ENCODE assay signal across 14 cellular contexts in genomic region chr3:113234688-113235260, GRCh38. TPM values are rescaled to one million over a fixed set of nuclear protein-coding genes. Genes with fewer than 3 reads are reported as not detected.
A peak's percentile ranks its signal among the peaks of the same experiment; 100 is the strongest.
DNase-seq lines count a peak whose midpoint lies in the region; ATAC-seq, FAIRE-seq and TF ChIP-seq lines count a peak whose summit lies in the region.
"Had no signal": no experiment of that assay in that cellular context is flagged by ENCODE, and none has a peak within 500 bp of the region (broad histone marks: within the 10 kb centered on the region; RNA-seq: fewer than 3 reads in every experiment).

No MANE protein-coding gene starts in this region.

- no peak for ATAC-seq in GM18858 (IDR thresholded peaks at IDR 0.05; ENCODE audit: unreplicated experiment)
- ATAC-seq in stimulated activated naive CD8-positive, alpha-beta T cell treated with anti-CD3 and anti-CD28 coated beads, Interleukin-15, amount 100 ng/mL, for 72 hours: no peak
- ATAC-seq: activated CD8-positive, alpha-beta T cell treated with anti-CD3 and anti-CD28 coated beads for 36 hours; activated naive CD4-positive, alpha-beta T cell treated with anti-CD3 and anti-CD28 coated beads, Interleukin-2, amount 50 U/mL, for 72 hours had no signal

- peaks cover 60% of the 10 kb centered on the region for H3K36me3 Mint-ChIP-seq in neural progenitor cell
- H3K36me3 Mint-ChIP-seq: activated naive CD4-positive, alpha-beta T cell treated with anti-CD3 and anti-CD28 coated beads, Interleukin-2, amount 50 U/mL, for 72 hours had no signal

- H3K4me2 ChIP-seq in neural progenitor cell: peak overlapping the region; percentile 61

- peak overlapping the region; percentile 57 for H3K27ac ChIP-seq in neural progenitor cell

- peaks cover 45% of the 10 kb centered on the region for H3K4me1 ChIP-seq in neural progenitor cell

- H3K4me3 ChIP-seq in neural progenitor cell: no peak overlapping the region
- H3K4me3 ChIP-seq: coronary artery had no signal

- no peak for FAIRE-seq in GM12892 (lab: Jason Lieb, UNC)

- peaks cover 87% of the 10 kb centered on the region for H3K4me1 Mint-ChIP-seq in neural progenitor cell
- H3K4me1 Mint-ChIP-seq in stimulated activated naive CD8-positive, alpha-beta T cell treated with anti-CD3 and anti-CD28 coated beads, Interleukin-15, amount 100 ng/mL, for 72 hours: no peaks in the 10 kb centered on the region

- no peak for TF ChIP-seq CTCF in neural progenitor cell (IDR thresholded peaks at IDR 0.05)

- H3K4me3 Mint-ChIP-seq in neural progenitor cell: peak overlapping the region; percentile 17
- no peak overlapping the region for H3K4me3 Mint-ChIP-seq in stimulated activated naive CD8-positive, alpha-beta T cell treated with anti-CD3 and anti-CD28 coated beads, Interleukin-15, amount 100 ng/mL, for 72 hours
- H3K4me3 Mint-ChIP-seq: activated CD8-positive, alpha-beta T cell treated with anti-CD3 and anti-CD28 coated beads for 36 hours; T-helper 1 cell treated with Interleukin-12 subunit alpha and Interleukin-12 subunit beta and Interleukin-4 antibody, amounts not matched to agents 30 μg/mL and 1 μg/mL, for 36 hours had no signal

- no peak for TF ChIP-seq POLR2A in GM12892 (IDR thresholded peaks at IDR 0.05; ENCODE audit: low read depth, low read length)

- H3K9me3 ChIP-seq in neural progenitor cell (ENCODE audit: low read depth): no peaks in the 10 kb centered on the region

- H2AFZ ChIP-seq in neural progenitor cell (replicated peaks): no peak overlapping the region

- H4K20me1 ChIP-seq in neural progenitor cell (ENCODE audit: low read depth): peaks cover 69% of the 10 kb centered on the region

- DNase-seq in DMS79 treated with DMSO at 0.1 percent for 48 hours (lab: John Stamatoyannopoulos, UW) (peak; percentile 72), NCI-H1694 treated with DMSO at 0.1 percent for 48 hours (lab: John Stamatoyannopoulos, UW) (peak; percentile 63), fibroblast of peridontal ligament (ENCODE audit: extremely low read depth) (peak; percentile 22), neural progenitor cell (ENCODE audit: low spot score) (peak; percentile 67), UCSD-AML1 (lab: John Stamatoyannopoulos, UW; ENCODE audit: unreplicated experiment) (no peak), GM12892 (ENCODE audit: insufficient read length) (no peak)
- DNase-seq in stimulated activated naive CD8-positive, alpha-beta T cell treated with anti-CD3 and anti-CD28 coated beads, Interleukin-15, amount 100 ng/mL, for 72 hours: no peak
- DNase-seq: activated CD8-positive, alpha-beta T cell treated with anti-CD3 and anti-CD28 coated beads for 36 hours; C1 segment of cervical spinal cord; head of caudate nucleus had no signal

- no peak overlapping the region for H3K9ac ChIP-seq in neural progenitor cell

- H3K27me3 Mint-ChIP-seq in neural progenitor cell (ENCODE audit: insufficient read depth, low read depth): peaks cover 4% of the 10 kb centered on the region
- peaks cover 8% of the 10 kb centered on the region for H3K27me3 Mint-ChIP-seq in stimulated activated naive CD8-positive, alpha-beta T cell treated with anti-CD3 and anti-CD28 coated beads, Interleukin-15, amount 100 ng/mL, for 72 hours

- H3K27ac Mint-ChIP-seq in neural progenitor cell: peak overlapping the region; percentile 83
- H3K27ac Mint-ChIP-seq in stimulated activated naive CD8-positive, alpha-beta T cell treated with anti-CD3 and anti-CD28 coated beads, Interleukin-15, amount 100 ng/mL, for 72 hours: no peak overlapping the region
- H3K27ac Mint-ChIP-seq: activated CD8-positive, alpha-beta T cell treated with anti-CD3 and anti-CD28 coated beads for 36 hours; activated naive CD4-positive, alpha-beta T cell treated with anti-CD3 and anti-CD28 coated beads, Interleukin-2, amount 50 U/mL, for 72 hours; T-helper 1 cell treated with Interleukin-12 subunit alpha and Interleukin-12 subunit beta and Interleukin-4 antibody, amounts not matched to agents 30 μg/mL and 1 μg/mL, for 36 hours had no signal

- H3K27me3 ChIP-seq in neural progenitor cell: no peaks in the 10 kb centered on the region

- H3K36me3 ChIP-seq in neural progenitor cell: peaks cover 14% of the 10 kb centered on the region

- no peaks in the 10 kb centered on the region for H3K9me3 Mint-ChIP-seq in neural progenitor cell
- no peaks in the 10 kb centered on the region for H3K9me3 Mint-ChIP-seq in stimulated activated naive CD8-positive, alpha-beta T cell treated with anti-CD3 and anti-CD28 coated beads, Interleukin-15, amount 100 ng/mL, for 72 hours
- H3K9me3 Mint-ChIP-seq: activated CD8-positive, alpha-beta T cell treated with anti-CD3 and anti-CD28 coated beads for 36 hours; activated naive CD4-positive, alpha-beta T cell treated with anti-CD3 and anti-CD28 coated beads, Interleukin-2, amount 50 U/mL, for 72 hours; T-helper 1 cell treated with Interleukin-12 subunit alpha and Interleukin-12 subunit beta and Interleukin-4 antibody, amounts not matched to agents 30 μg/mL and 1 μg/mL, for 36 hours had no signal

- peaks cover 12% of the 10 kb centered on the region for H3F3A ChIP-seq in neural progenitor cell (ENCODE audit: low read depth)

- peaks cover 56% of the 10 kb centered on the region for H3K79me2 ChIP-seq in neural progenitor cell (ENCODE audit: low read depth)

RNA-seq across cellular contexts. Expression of gene BOC, which starts 23.4 kb away (rescaled TPM):
- 35.2 and 57.3 TPM in 2 replicates for total RNA-seq in neural progenitor cell (ENCODE audit: low replicate concordance)
- polyA plus RNA-seq in GM12892 (2012; ENCODE audit: missing spikeins): 0.19 TPM

Comparison
In these comparisons a context has a peak if more than half of its experiments do, and no peak if none do; other contexts are left out.
1. DNase-seq: peak in DMS79 treated with DMSO at 0.1 percent for 48 hours (single experiment), NCI-H1694 treated with DMSO at 0.1 percent for 48 hours (single experiment), fibroblast of peridontal ligament (single experiment) and neural progenitor cell (single experiment); none in UCSD-AML1 (single experiment), stimulated activated naive CD8-positive, alpha-beta T cell treated with anti-CD3 and anti-CD28 coated beads, Interleukin-15, amount 100 ng/mL, for 72 hours (0 of 2) and GM12892 (single experiment).